28 cellular contexts compared by ENCODE assay signal in the genomic region with DNA sequence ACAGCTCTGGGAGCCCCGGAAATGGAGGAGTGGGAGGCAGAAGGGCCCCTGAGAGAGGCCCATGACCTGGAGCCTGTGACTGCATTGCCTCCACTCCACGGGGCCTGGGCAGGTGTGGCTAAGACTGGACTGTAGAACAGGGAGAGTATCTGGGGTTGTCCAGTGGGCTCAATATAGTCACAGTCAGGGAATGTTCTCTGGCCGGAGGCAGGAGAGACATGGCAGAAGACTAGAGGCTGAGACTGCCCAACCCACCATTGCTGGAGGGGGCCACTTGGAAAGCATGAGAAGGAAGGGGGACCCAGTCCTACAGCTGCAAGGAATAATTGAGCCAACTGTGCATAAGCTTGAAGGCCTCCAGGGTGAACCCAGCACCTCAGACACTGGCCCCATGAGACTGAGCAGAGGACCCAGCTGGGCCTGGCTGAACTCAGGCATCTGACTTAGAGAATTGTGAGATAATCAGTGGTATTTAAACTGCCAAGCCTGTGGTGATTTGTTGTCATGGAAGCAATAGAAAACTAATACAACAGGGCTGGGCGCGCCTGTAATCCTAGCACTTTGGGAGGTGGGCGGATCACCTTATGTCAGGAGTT. TPM values are rescaled to one million over a fixed set of nuclear protein-coding genes. Genes with fewer than 3 reads are reported as not detected.
DNase-seq lines count a peak whose midpoint lies in the region; ATAC-seq and TF ChIP-seq lines count a peak whose summit lies in the region.
"Had no signal": no experiment of that assay in that cellular context is flagged by ENCODE, and none has a peak within 500 bp of the region (broad histone marks: within the 10 kb centered on the region; RNA-seq: fewer than 3 reads in every experiment).

No MANE protein-coding gene starts in this region.

- H3K9me3 Mint-ChIP-seq in glutamatergic neuron (ENCODE audit: unreplicated experiment): peaks cover 17% of the 10 kb centered on the region
- H3K9me3 Mint-ChIP-seq in stimulated activated naive B cell treated with anti-CD40 and anti-IgM and Interleukin-4, amounts not matched to agents 10 μg/mL and 1 μg/mL and 100 μg/mL, for 72 hours: no peaks in the 10 kb centered on the region
- H3K9me3 Mint-ChIP-seq: activated CD4-positive, alpha-beta memory T cell treated with anti-CD3 and anti-CD28 coated beads for 36 hours; dendritic cell treated with granulocyte-macrophage colony-stimulating factor and Interleukin-4, amounts not matched to agents 40 ng/mL and 50 ng/mL, for 4 days; natural killer cell treated with Interleukin-12 subunit alpha and Interleukin-12 subunit beta and Interleukin-15 and Interleukin-18, amount 100 ng/mL, for 72 hours had no signal

- 95 to 96% methylated on average over 6 of the region's 6 CpGs for WGBS in heart right ventricle, 2 donors
- 86% methylated on average over 6 of the region's 6 CpGs for WGBS in hepatocyte (ENCODE audit: low lambda C conversion rate, missing lambda C conversion rate)

- H4K20me1 ChIP-seq in hepatocyte (ENCODE audit: insufficient read depth, poor library complexity, severe bottlenecking): no peaks in the 10 kb centered on the region

- H3K4me1 ChIP-seq in left ventricle myocardium inferior: peaks cover 12% of the 10 kb centered on the region
- peaks cover 0 to 33% (median 4%) of the 10 kb centered on the region in 9 donors for H3K4me1 ChIP-seq in heart right ventricle
- no peaks in the 10 kb centered on the region for H3K4me1 ChIP-seq in hepatocyte (ENCODE audit: insufficient read depth)
- H3K4me1 ChIP-seq: ascending aorta had no signal

- no peak for ATAC-seq in heart right ventricle
- peak in 1 of 2 donors; percentile 41 for ATAC-seq in stimulated activated naive B cell treated with anti-CD40 and anti-IgM and Interleukin-4, amounts not matched to agents 10 μg/mL and 1 μg/mL and 100 μg/mL, for 72 hours (replicated peaks)
- ATAC-seq: activated CD4-positive, CD25-positive, alpha-beta regulatory T cell treated with anti-CD3 and anti-CD28 coated beads, Interleukin-2, amount 50 U/mL, for 24 hours; gastroesophageal sphincter; HCT116; left ventricle myocardium superior had no signal

- H3K27ac ChIP-seq in left ventricle myocardium inferior (replicated peaks): peak overlapping the region; percentile 45
- peak overlapping the region in 5 of 10 donors; percentile 9 to 80 (median 17) for H3K27ac ChIP-seq in heart right ventricle
- 0 out of 2 replicates have a peak overlapping the region, but pooled peaks have one; percentile 3 for H3K27ac ChIP-seq in RWPE1
- H3K27ac ChIP-seq in substantia nigra (ENCODE audit: low read depth, low read length, poor library complexity, severe bottlenecking): no peak overlapping the region
- H3K27ac ChIP-seq in hepatocyte: no peak overlapping the region
- H3K27ac ChIP-seq: ascending aorta, gastroesophageal sphincter had no signal

- H3K27me3 Mint-ChIP-seq in glutamatergic neuron (ENCODE audit: unreplicated experiment): peaks cover 8% of the 10 kb centered on the region
- H3K27me3 Mint-ChIP-seq in stimulated activated naive B cell treated with anti-CD40 and anti-IgM and Interleukin-4, amounts not matched to agents 10 μg/mL and 1 μg/mL and 100 μg/mL, for 72 hours: no peaks in the 10 kb centered on the region
- H3K27me3 Mint-ChIP-seq: activated CD4-positive, alpha-beta memory T cell treated with anti-CD3 and anti-CD28 coated beads for 36 hours; activated naive CD8-positive, alpha-beta T cell; dendritic cell treated with granulocyte-macrophage colony-stimulating factor and Interleukin-4, amounts not matched to agents 40 ng/mL and 50 ng/mL, for 4 days; natural killer cell treated with Interleukin-12 subunit alpha and Interleukin-12 subunit beta and Interleukin-15 and Interleukin-18, amount 100 ng/mL, for 72 hours had no signal

- peaks cover 98% of the 10 kb centered on the region for H3K36me3 ChIP-seq in left ventricle myocardium inferior
- peaks cover 0 to 100% (median 67%) of the 10 kb centered on the region in 9 donors for H3K36me3 ChIP-seq in heart right ventricle
- H3K36me3 ChIP-seq in hepatocyte (replicated peaks; ENCODE audit: insufficient read depth, low read depth): no peaks in the 10 kb centered on the region

- H2AFZ ChIP-seq in hepatocyte: no peak overlapping the region

- H3K4me3 ChIP-seq in left ventricle myocardium inferior: no peak overlapping the region
- H3K4me3 ChIP-seq in heart right ventricle: no peak overlapping the region
- H3K4me3 ChIP-seq in hepatocyte: no peak overlapping the region
- H3K4me3 ChIP-seq: ascending aorta, gastroesophageal sphincter, smooth muscle cell had no signal

- H3K9me2 ChIP-seq in hepatocyte (replicated peaks; ENCODE audit: insufficient read depth): no peaks in the 10 kb centered on the region

- H3K4me1 Mint-ChIP-seq in glutamatergic neuron (ENCODE audit: low read depth, unreplicated experiment): peaks cover 28% of the 10 kb centered on the region
- H3K4me1 Mint-ChIP-seq in stimulated activated naive B cell treated with anti-CD40 and anti-IgM and Interleukin-4, amounts not matched to agents 10 μg/mL and 1 μg/mL and 100 μg/mL, for 72 hours: peaks cover 4 to 15% of the 10 kb centered on the region in 2 donors

- intact Hi-C loops in left ventricle myocardium inferior (cut with micrococcal nuclease) (no loop called here), heart right ventricle (cut with DNase I) (no loop called here)

- no peaks in the 10 kb centered on the region for H3K9me3 ChIP-seq in left ventricle myocardium inferior (replicated peaks)
- no peaks in the 10 kb centered on the region for H3K9me3 ChIP-seq in heart right ventricle
- H3K9me3 ChIP-seq in hepatocyte (ENCODE audit: low read depth): no peaks in the 10 kb centered on the region
- H3K9me3 ChIP-seq: ascending aorta, gastroesophageal sphincter had no signal

- H3K79me2 ChIP-seq in hepatocyte: no peaks in the 10 kb centered on the region

- H3K4me3 Mint-ChIP-seq in glutamatergic neuron (ENCODE audit: unreplicated experiment): no peak overlapping the region
- H3K4me3 Mint-ChIP-seq in stimulated activated naive B cell treated with anti-CD40 and anti-IgM and Interleukin-4, amounts not matched to agents 10 μg/mL and 1 μg/mL and 100 μg/mL, for 72 hours: peak overlapping the region in 1 of 2 donors; percentile 37
- H3K4me3 Mint-ChIP-seq: activated CD4-positive, alpha-beta memory T cell treated with anti-CD3 and anti-CD28 coated beads for 36 hours; activated naive CD8-positive, alpha-beta T cell; dendritic cell treated with granulocyte-macrophage colony-stimulating factor and Interleukin-4, amounts not matched to agents 40 ng/mL and 50 ng/mL, for 4 days; natural killer cell treated with Interleukin-12 subunit alpha and Interleukin-12 subunit beta and Interleukin-15 and Interleukin-18, amount 100 ng/mL, for 72 hours had no signal

- peaks cover 7% of the 10 kb centered on the region for H3K36me3 Mint-ChIP-seq in glutamatergic neuron (ENCODE audit: unreplicated experiment)
- peaks cover 15 to 46% of the 10 kb centered on the region in 2 donors for H3K36me3 Mint-ChIP-seq in stimulated activated naive B cell treated with anti-CD40 and anti-IgM and Interleukin-4, amounts not matched to agents 10 μg/mL and 1 μg/mL and 100 μg/mL, for 72 hours

- POLR2A ChIA-PET in RWPE1 (lab: Yijun Ruan, JAX; ENCODE audit: low non-redundant PET): no interaction called here

- no peak for DNase-seq in left ventricle myocardium inferior
- no peak for DNase-seq in heart right ventricle
- no peak for DNase-seq in RWPE1 (ENCODE audit: low spot score)
- no peak for DNase-seq in glutamatergic neuron
- no peak for DNase-seq in stimulated activated naive B cell treated with anti-CD40 and anti-IgM and Interleukin-4, amounts not matched to agents 10 μg/mL and 1 μg/mL and 100 μg/mL, for 72 hours
- DNase-seq in substantia nigra (lab: John Stamatoyannopoulos, UW): no peak
- DNase-seq in MV-4-11 (lab: John Stamatoyannopoulos, UW): no peak
- no peak for DNase-seq in hepatocyte (ENCODE audit: low spot score)
- DNase-seq: activated CD4-positive, alpha-beta memory T cell treated with anti-CD3 and anti-CD28 coated beads for 36 hours; activated CD8-positive, alpha-beta memory T cell treated with anti-CD3 and anti-CD28 coated beads, Interleukin-2, amount 50 U/mL, for 48 hours; activated effector memory CD4-positive, alpha-beta T cell treated with Interleukin-2 at 50 U/mL for 16 hours; C1 segment of cervical spinal cord; central memory CD4-positive, alpha-beta T cell; DMS79 treated with DMSO at 0.1 percent for 48 hours; GF-D8; left ventricle myocardium superior; NCI-H1694; NCI-H524; stimulated activated CD4-positive, alpha-beta T cell treated with anti-CD3 and anti-CD28 coated beads, Interleukin-2, amount 100 ng/mL, for 24 hours; trophoblast cell had no signal

- TF ChIP-seq CTCF in left ventricle myocardium inferior (IDR thresholded peaks at IDR 0.05; ENCODE audit: borderline replicate concordance) (no peak), heart right ventricle (IDR thresholded peaks at IDR 0.05) (no peak), RWPE1 (conservative IDR thresholded peaks at IDR 0.05; ENCODE audit: low read depth) (no peak), glutamatergic neuron (IDR thresholded peaks at IDR 0.05; ENCODE audit: partially characterized antibody, unreplicated experiment) (no peak), hepatocyte (IDR thresholded peaks at IDR 0.05; ENCODE audit: poor library complexity) (no peak)

- no peak overlapping the region for H3K4me2 ChIP-seq in hepatocyte
- H3K4me2 ChIP-seq: smooth muscle cell had no signal

- H3K27me3 ChIP-seq in left ventricle myocardium inferior (ENCODE audit: low read depth): no peaks in the 10 kb centered on the region
- H3K27me3 ChIP-seq in heart right ventricle: no peaks in the 10 kb centered on the region
- H3K27me3 ChIP-seq in hepatocyte: no peaks in the 10 kb centered on the region
- H3K27me3 ChIP-seq: ascending aorta, gastroesophageal sphincter had no signal

- CTCF ChIA-PET in RWPE1 (lab: Yijun Ruan, JAX): no interaction called here

- peak overlapping the region; percentile 95 for H3K27ac Mint-ChIP-seq in glutamatergic neuron (ENCODE audit: unreplicated experiment)
- peak overlapping the region; percentile 53 for H3K27ac Mint-ChIP-seq in stimulated activated naive B cell treated with anti-CD40 and anti-IgM and Interleukin-4, amounts not matched to agents 10 μg/mL and 1 μg/mL and 100 μg/mL, for 72 hours
- H3K27ac Mint-ChIP-seq: activated CD4-positive, alpha-beta memory T cell treated with anti-CD3 and anti-CD28 coated beads for 36 hours; dendritic cell treated with granulocyte-macrophage colony-stimulating factor and Interleukin-4, amounts not matched to agents 40 ng/mL and 50 ng/mL, for 4 days; natural killer cell treated with Interleukin-12 subunit alpha and Interleukin-12 subunit beta and Interleukin-15 and Interleukin-18, amount 100 ng/mL, for 72 hours had no signal

RNA-seq across cellular contexts. Expression of a gene that starts 33.1 kb away (rescaled TPM):
- total RNA-seq in left ventricle myocardium inferior: 21.4 TPM
- 10 to 100 TPM; 16.3 to 30.3 (median 19.3) TPM for total RNA-seq in heart right ventricle
- polyA plus RNA-seq in heart right ventricle: 10 to 100 TPM in 1 of 2 donors, 1 to 10 TPM in 1; 4.7 to 24.6 TPM
- 121 TPM for total RNA-seq in glutamatergic neuron (ENCODE audit: unreplicated experiment)
- total RNA-seq in hepatocyte: 77.2 and 79.1 TPM in 2 replicates
- 48.7 and 52.7 TPM in 2 replicates for polyA plus RNA-seq in hepatocyte

Comparison
In these comparisons a context has a peak if more than half of its experiments do, and no peak if none do; other contexts are left out.
1. H3K27ac ChIP-seq: peak in left ventricle myocardium inferior (single experiment) and RWPE1 (single experiment); none in substantia nigra (single experiment) and hepatocyte (single experiment).